In the genomic region with DNA sequence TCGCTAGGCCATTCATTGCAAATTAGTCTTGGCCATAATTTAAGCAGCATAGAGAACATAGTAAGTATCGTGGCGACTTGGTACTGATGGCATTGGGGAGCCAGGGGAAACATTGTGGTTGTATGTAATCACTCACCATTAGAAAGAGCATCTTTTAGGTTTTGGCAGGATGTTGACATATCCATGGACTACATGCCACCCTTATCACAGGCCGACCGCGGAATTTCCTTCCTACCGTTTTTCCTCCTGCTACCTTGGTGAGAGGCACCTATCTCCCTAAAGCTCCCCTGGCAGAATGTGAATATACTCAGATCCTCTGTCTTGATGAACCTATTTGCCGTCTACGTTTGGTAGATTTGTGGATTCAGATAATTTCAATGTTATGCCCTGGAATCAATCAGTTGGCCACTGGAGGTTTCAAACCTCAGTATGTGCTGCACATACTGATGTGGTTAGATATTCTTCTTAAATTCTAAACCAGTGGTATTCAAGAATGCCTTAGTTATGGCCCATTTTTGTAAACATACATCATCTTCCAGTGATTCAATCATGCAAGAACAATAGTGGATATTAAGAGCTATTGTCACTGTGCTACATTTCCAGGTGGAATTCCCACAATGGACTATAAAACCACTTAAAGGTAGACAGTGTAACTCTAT, we compare ENCODE assay signal across 30 cellular contexts.
DNase-seq lines count a peak whose midpoint lies in the region; ATAC-seq and TF ChIP-seq lines count a peak whose summit lies in the region.
"Had no signal": no experiment of that assay in that cellular context is flagged by ENCODE, and none has a peak within 500 bp of the region (broad histone marks: within the 10 kb centered on the region; RNA-seq: fewer than 3 reads in every experiment).

No MANE protein-coding gene starts in this region.

- H2BK5ac ChIP-seq in mesenchymal stem cell (ENCODE audit: low read depth, low read length, poor library complexity, severe bottlenecking): no peak overlapping the region

- intact Hi-C loops in gastrocnemius medialis (cut with DNase I; ENCODE audit: low total_unique reads): no loop called here

- H3K9me3 ChIP-seq in mesenchymal stem cell (ENCODE audit: control insufficient read depth, low read length): no peaks in the 10 kb centered on the region
- no peaks in the 10 kb centered on the region for H3K9me3 ChIP-seq in gastrocnemius medialis
- H3K9me3 ChIP-seq: A549, ovary, upper lobe of right lung had no signal

- H3K4me1 ChIP-seq in mesenchymal stem cell (ENCODE audit: control insufficient read depth, insufficient read depth, low read depth, low read length): peaks cover 3% of the 10 kb centered on the region
- H3K4me1 ChIP-seq in gastrocnemius medialis: no peaks in the 10 kb centered on the region
- H3K4me1 ChIP-seq: A549, upper lobe of right lung had no signal

- H3K4me3 ChIP-seq in choroid plexus epithelial cell (ENCODE audit: low read depth, low read length) (no peak overlapping the region), mesenchymal stem cell (ENCODE audit: insufficient read depth in 1 of 2, low read depth in 1 of 2, low read length in 2 of 2) (no peak overlapping the region), gastrocnemius medialis (no peak overlapping the region)
- H3K4me3 ChIP-seq: A549, GM12878, lung, ovary, PC-9, upper lobe of right lung had no signal

- H3K4me2 ChIP-seq in mesenchymal stem cell (ENCODE audit: low read length, poor library complexity, severe bottlenecking): no peak overlapping the region
- H3K4me2 ChIP-seq: A549, PC-9 had no signal

- no peak overlapping the region for H3K14ac ChIP-seq in mesenchymal stem cell (ENCODE audit: low read length in 2 of 2)

- H2AK5ac ChIP-seq in mesenchymal stem cell (ENCODE audit: low read length, severe bottlenecking): peak overlapping the region; percentile 0

- in situ Hi-C loops in gastrocnemius medialis (cut with MboI; ENCODE audit: low sequenced_read_pairs in 4 of 4): no loop called here

- H3K27ac ChIP-seq in mesenchymal stem cell (ENCODE audit: low read length, poor library complexity, severe bottlenecking) (peak overlapping the region; percentile 88), gastrocnemius medialis (no peak overlapping the region)
- H3K27ac ChIP-seq: A549, ovary, PC-9, upper lobe of right lung had no signal

- H3K4ac ChIP-seq in mesenchymal stem cell (ENCODE audit: low read depth in 1 of 2, low read length in 2 of 2): no peak overlapping the region

- H2BK12ac ChIP-seq in mesenchymal stem cell (ENCODE audit: low read length in 2 of 2): no peak overlapping the region

- no peaks in the 10 kb centered on the region for H3K36me3 ChIP-seq in mesenchymal stem cell (ENCODE audit: control insufficient read depth in 1 of 2, insufficient read depth in 2 of 2, low read depth in 1 of 2, low read length in 2 of 2)
- H3K36me3 ChIP-seq in gastrocnemius medialis: no peaks in the 10 kb centered on the region
- H3K36me3 ChIP-seq: ovary, upper lobe of right lung had no signal

- TF ChIP-seq POLR2A in gastrocnemius medialis (IDR thresholded peaks at IDR 0.05): no peak

- H4K8ac ChIP-seq in mesenchymal stem cell (ENCODE audit: low read length): no peak overlapping the region

- DNase-seq in AG20443 (ENCODE audit: low spot score) (peak; percentile 14), NCI-H226 (peak; percentile 20), choroid plexus epithelial cell (ENCODE audit: low read depth) (peak; percentile 42), mesenchymal stem cell (no peak), SIG-M5 treated with dmso at 0.1 percent for 504 hours (lab: John Stamatoyannopoulos, UW; ENCODE audit: unreplicated experiment) (no peak), NCI-H774 (lab: John Stamatoyannopoulos, UW) (no peak), gastrocnemius medialis (no peak)
- DNase-seq: activated CD4-positive, alpha-beta memory T cell treated with anti-CD3 and anti-CD28 coated beads for 36 hours; activated CD4-positive, CD25-positive, alpha-beta regulatory T cell treated with anti-CD3 and anti-CD28 coated beads, Interleukin-2, amount 50 U/mL, for 72 hours; activated naive CD4-positive, alpha-beta T cell; activated naive CD8-positive, alpha-beta T cell treated with anti-CD3 and anti-CD28 coated beads, Interleukin-2, amount 50 U/mL, for 24 hours; activated T-cell treated with anti-CD3 and anti-CD28 coated beads, Interleukin-2, amount 50 U/mL, for 72 hours; CD4-positive, alpha-beta memory T cell; effector CD4-positive, alpha-beta T cell; head of caudate nucleus; HFFc6; NCI-H1105; NCI-H187; NCI-H526 treated with DMSO at 0.1 percent for 48 hours; ovary; PC-9; stimulated activated naive B cell treated with anti-CD40 and anti-IgM and Interleukin-4, amounts not matched to agents 10 μg/mL and 1 μg/mL and 100 μg/mL, for 72 hours; T-helper 2 cell; upper lobe of right lung had no signal

- H2BK120ac ChIP-seq in mesenchymal stem cell (ENCODE audit: low read depth, low read length): no peak overlapping the region

- H3K18ac ChIP-seq in mesenchymal stem cell (ENCODE audit: low read depth in 1 of 2, low read length in 2 of 2): no peak overlapping the region

- no peak overlapping the region for H2BK15ac ChIP-seq in mesenchymal stem cell (ENCODE audit: low read depth, poor library complexity, severe bottlenecking)

- H3K79me1 ChIP-seq in mesenchymal stem cell (replicated peaks; ENCODE audit: low read length, poor library complexity, severe bottlenecking): peaks cover 12% of the 10 kb centered on the region

- no peak overlapping the region for H2AFZ ChIP-seq in mesenchymal stem cell (ENCODE audit: low read depth, low read length)
- H2AFZ ChIP-seq: PC-9 had no signal

- TF ChIP-seq CTCF in choroid plexus epithelial cell (conservative IDR thresholded peaks at IDR 0.05; ENCODE audit: low read depth, low read length): no peak
- no peak for TF ChIP-seq CTCF in gastrocnemius medialis (IDR thresholded peaks at IDR 0.05 in 4 of 5, conservative IDR thresholded peaks at IDR 0.05 in 1 of 5)

- no peak overlapping the region for H3K23ac ChIP-seq in mesenchymal stem cell (ENCODE audit: low read length in 2 of 2)

- WGBS in mesenchymal stem cell: 93% methylated on average over 9 of the region's 9 CpGs

- no peak overlapping the region for H4K91ac ChIP-seq in mesenchymal stem cell (ENCODE audit: low read length)

- no peaks in the 10 kb centered on the region for H3K27me3 ChIP-seq in mesenchymal stem cell (ENCODE audit: control insufficient read depth in 1 of 2, insufficient read depth in 1 of 2, low read length in 2 of 2)
- no peaks in the 10 kb centered on the region for H3K27me3 ChIP-seq in gastrocnemius medialis
- H3K27me3 ChIP-seq: ovary, upper lobe of right lung had no signal

- ATAC-seq in HG03460 (IDR thresholded peaks at IDR 0.05; ENCODE audit: unreplicated experiment) (no peak), gastrocnemius medialis (no peak)
- ATAC-seq: A549; activated naive CD8-positive, alpha-beta T cell treated with anti-CD3 and anti-CD28 coated beads, Interleukin-2, amount 50 U/mL, for 24 hours; activated T-cell treated with anti-CD3 and anti-CD28 coated beads, Interleukin-2, amount 50 U/mL, for 72 hours; GM12878; natural killer cell treated with Interleukin-12 subunit alpha and Interleukin-12 subunit beta and Interleukin-15 and Interleukin-18, amount 100 ng/mL, for 72 hours; Right ventricle myocardium inferior; stimulated activated naive B cell treated with anti-CD40 and anti-IgM and Interleukin-4, amounts not matched to agents 10 μg/mL and 1 μg/mL and 100 μg/mL, for 72 hours; upper lobe of right lung had no signal

- no peak overlapping the region for H3K9ac ChIP-seq in mesenchymal stem cell (ENCODE audit: low read length)

Comparison
In these comparisons a context has a peak if more than half of its experiments do, and no peak if none do; other contexts are left out.
1. DNase-seq: peak in AG20443 (single experiment), NCI-H226 (single experiment) and choroid plexus epithelial cell (single experiment); none in mesenchymal stem cell (single experiment), SIG-M5 treated with dmso at 0.1 percent for 504 hours (single experiment), NCI-H774 (single experiment) and gastrocnemius medialis (0 of 2).